20 cellular contexts compared by ENCODE assay signal in the genomic region with DNA sequence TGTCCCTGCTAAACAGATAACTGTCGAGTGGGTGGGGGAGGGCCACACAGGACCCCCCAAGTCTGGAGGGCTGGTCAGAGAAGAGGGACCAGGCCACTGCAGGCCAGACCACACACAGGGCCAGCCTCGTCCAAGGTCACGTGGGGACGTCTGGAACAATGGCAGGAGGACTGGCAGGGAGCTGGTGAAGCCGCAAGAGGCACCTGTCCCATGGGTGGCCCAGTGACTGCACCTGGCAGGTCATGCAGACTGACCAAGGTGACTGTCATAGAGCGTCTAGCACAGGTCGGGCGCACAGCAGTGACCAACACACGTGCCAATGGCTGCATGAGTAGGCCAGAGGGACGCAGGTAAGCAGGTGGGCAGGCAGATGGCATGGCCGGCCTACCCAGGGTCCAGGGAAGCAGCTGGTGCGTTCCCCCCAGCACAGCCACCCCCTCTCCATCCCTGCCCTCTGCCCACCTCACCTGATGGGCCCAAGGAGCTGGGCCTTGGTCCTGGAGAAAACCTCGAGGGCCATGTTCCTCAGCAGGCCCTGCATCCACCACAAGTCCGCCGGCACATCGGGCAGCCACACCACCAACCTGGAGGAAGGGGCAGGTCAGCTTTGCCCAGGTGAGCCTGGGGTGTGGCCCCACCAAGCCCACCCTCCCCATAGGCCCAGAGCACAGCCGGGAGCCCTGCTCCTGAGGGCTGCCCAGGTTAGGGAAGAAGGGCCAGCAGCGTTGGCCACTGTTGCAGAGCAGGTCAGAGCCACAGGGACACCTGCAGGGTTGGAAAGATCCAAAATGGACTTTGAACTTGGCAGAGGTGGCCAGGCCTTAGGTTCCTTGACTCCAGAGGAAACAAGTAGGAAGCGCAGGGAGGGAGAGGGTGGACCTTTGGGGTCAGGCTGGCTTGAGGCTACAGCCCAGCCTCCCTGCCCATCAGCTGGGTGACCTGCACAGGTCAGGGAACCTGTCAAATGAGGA. TPM values are rescaled to one million over a fixed set of nuclear protein-coding genes. Genes with fewer than 3 reads are reported as not detected.
DNase-seq lines count a peak whose midpoint lies in the region; ATAC-seq, FAIRE-seq and TF ChIP-seq lines count a peak whose summit lies in the region.
"Had no signal": no experiment of that assay in that cellular context is flagged by ENCODE, and none has a peak within 500 bp of the region (broad histone marks: within the 10 kb centered on the region; RNA-seq: fewer than 3 reads in every experiment).

No MANE protein-coding gene starts in this region.

- in situ Hi-C loops in HepG2 (cut with HindIII; ENCODE audit: extremely low pct_ligation_motif_present, low pct_unique_long_range_greater_than_20kb), result loop anchor here (25.0 kb wide), 1 partner anchor 756 kb away; no protein-coding TSS in a partner anchor

- FAIRE-seq in HepG2 (lab: Jason Lieb, UNC) (no peak), kidney (lab: Jason Lieb, UNC) (no peak)

- no peaks in the 10 kb centered on the region for H3K9me3 ChIP-seq in liver (ENCODE audit: control insufficient read depth in 4 of 4, low read length in 3 of 4)
- H3K9me3 ChIP-seq in HepG2 (ENCODE audit: low read length), result no peaks in the 10 kb centered on the region
- H3K9me3 ChIP-seq in kidney (ENCODE audit: control insufficient read depth in 1 of 2, low read length in 2 of 2), result no peaks in the 10 kb centered on the region
- H3K9me3 ChIP-seq: Peyer's patch had no signal

- WGBS in liver, result 83% methylated on average over 19 of the region's 19 CpGs
- 30% methylated on average over 8 of the region's 19 CpGs for WGBS in HepG2 (ENCODE audit: low lambda C conversion rate)

- H3K9ac ChIP-seq in liver (ENCODE audit: low read depth in 1 of 2, low read length in 2 of 2) (no peak overlapping the region), HepG2 (ENCODE audit: insufficient read depth, low read depth, low read length) (no peak overlapping the region), kidney (ENCODE audit: low read length in 2 of 2) (no peak overlapping the region)
- H3K9ac ChIP-seq: KMS-11 had no signal

- no peak for DNase-seq in HepG2 (ENCODE audit: low spot score)
- peak; percentile 58 for DNase-seq in kidney
- peak; percentile 68 for DNase-seq in posterior vena cava (ENCODE audit: low spot score)
- DNase-seq in KG1 (lab: John Stamatoyannopoulos, UW), result no peak
- no peak for DNase-seq in NOMO-1 treated with dmso at 0.1 percent for 144 hours (lab: John Stamatoyannopoulos, UW; ENCODE audit: unreplicated experiment)
- DNase-seq: AML-193, GOT3, HFFc6, NCI-H1048, NCI-H146, NCI-H2081 treated with DMSO at 0.1 percent for 48 hours, NCI-H2227 treated with DMSO at 0.1 percent for 48 hours, NCI-H524, Peyer's patch had no signal

- CTCF ChIA-PET in HepG2 (lab: Yijun Ruan, JAX; ENCODE audit: low intra/inter-chr PET ratio, low total read pairs), result no interaction called here

- no TSS peak for BruUV-seq in HepG2 (replicated peaks; lab: Mats Ljungman, UMichigan)

- H4K20me1 ChIP-seq in HepG2 (ENCODE audit: insufficient read depth, low read length), result no peaks in the 10 kb centered on the region

- TF ChIP-seq CTCF in liver (IDR thresholded peaks at IDR 0.05; ENCODE audit: low read depth, low read length, missing input control) (no peak), HepG2 (CRISPR knock-in tag; IDR thresholded peaks at IDR 0.05) (no peak), kidney (IDR thresholded peaks at IDR 0.05; ENCODE audit: borderline replicate concordance, extremely low read depth, insufficient read depth) (no peak)

- no peak for TF ChIP-seq RAD21 in liver (IDR thresholded peaks at IDR 0.05)
- no peak for TF ChIP-seq RAD21 in HepG2 (CRISPR knock-in tag; IDR thresholded peaks at IDR 0.05)

- intact Hi-C loops in HepG2 (cut with micrococcal nuclease; ENCODE audit: unreplicated experiment), result no loop called here
- intact Hi-C loops in kidney (cut with DNase I), result no loop called here
- intact Hi-C loops in posterior vena cava (cut with DNase I), result no loop called here

- TF ChIP-seq EP300 in HepG2 (IDR thresholded peaks at IDR 0.05; ENCODE audit: low read depth in 2 of 2, low read length in 2 of 2), result no peak
- TF ChIP-seq EP300 in HepG2 (CRISPR knock-in tag; IDR thresholded peaks at IDR 0.05; ENCODE audit: borderline replicate concordance), result no peak

- TF ChIP-seq POLR2A in HepG2 (IDR thresholded peaks at IDR 0.05; ENCODE audit: insufficient read depth in 1 of 2, low read depth in 2 of 2, low read length in 2 of 2), result no peak

- H3K27me3 ChIP-seq in liver (ENCODE audit: control insufficient read depth in 4 of 4, insufficient read depth in 4 of 4, low read length in 3 of 4), result peaks cover 0 to 5% (median 0%) of the 10 kb centered on the region in 4 donors
- H3K27me3 ChIP-seq in HepG2 (ENCODE audit: control insufficient read depth in 1 of 2, insufficient read depth in 2 of 2, low read length in 2 of 2), result peaks cover 0 to 3% of the 10 kb centered on the region in 2 experiments; a peak in 3 of 5 replicates
- H3K27me3 ChIP-seq: Peyer's patch had no signal

- no peaks in the 10 kb centered on the region for H3K36me3 ChIP-seq in liver (ENCODE audit: control insufficient read depth in 4 of 4, insufficient read depth in 3 of 4, low read depth in 1 of 4, low read length in 3 of 4)
- H3K36me3 ChIP-seq in HepG2 (replicated peaks in 1 of 2; ENCODE audit: control insufficient read depth in 1 of 2, insufficient read depth in 2 of 2, low read length in 2 of 2), result no peaks in the 10 kb centered on the region
- no peaks in the 10 kb centered on the region for H3K36me3 ChIP-seq in kidney (ENCODE audit: control insufficient read depth in 1 of 2, insufficient read depth in 2 of 2, low read length in 2 of 2)
- H3K36me3 ChIP-seq: Peyer's patch had no signal

- no peak for ATAC-seq in HepG2
- no peak for ATAC-seq in HG03354 (IDR thresholded peaks at IDR 0.05; ENCODE audit: poor library complexity, severe bottlenecking, unreplicated experiment)
- ATAC-seq: Right ventricle myocardium inferior had no signal

- H3K4me3 ChIP-seq in liver (ENCODE audit: low read depth in 1 of 3, low read length in 3 of 3), result no peak overlapping the region
- H3K4me3 ChIP-seq in HepG2 (replicated peaks in 1 of 3; ENCODE audit: insufficient read depth in 1 of 3, low read depth in 2 of 3, low read length in 3 of 3), result no peak overlapping the region
- no peak overlapping the region for H3K4me3 ChIP-seq in kidney (ENCODE audit: low read length in 2 of 2)
- H3K4me3 ChIP-seq: Peyer's patch had no signal

- H3K4me1 ChIP-seq in liver (ENCODE audit: control insufficient read depth in 4 of 4, insufficient read depth in 4 of 4, low read length in 3 of 4), result peaks cover 0 to 6% (median 2%) of the 10 kb centered on the region in 4 donors
- no peaks in the 10 kb centered on the region for H3K4me1 ChIP-seq in HepG2 (ENCODE audit: insufficient read depth, low read length)
- H3K4me1 ChIP-seq in kidney (ENCODE audit: control insufficient read depth in 1 of 2, insufficient read depth in 1 of 2, low read depth in 1 of 2, low read length in 2 of 2), result no peaks in the 10 kb centered on the region
- H3K4me1 ChIP-seq: Peyer's patch had no signal

- H3K4me2 ChIP-seq in HepG2 (ENCODE audit: low read depth, low read length), result no peak overlapping the region
- H3K4me2 ChIP-seq: KMS-11 had no signal

- POLR2A ChIA-PET in HepG2 (lab: Yijun Ruan, JAX), result no interaction called here

- H3K27ac ChIP-seq in liver (ENCODE audit: low read depth in 1 of 2, low read length in 2 of 2) (no peak overlapping the region), HepG2 (ENCODE audit: extremely low read length, insufficient read depth, low read length) (no peak overlapping the region), kidney (ENCODE audit: low read depth in 2 of 2, low read length in 2 of 2) (no peak overlapping the region)
- H3K27ac ChIP-seq: KMS-11, Peyer's patch had no signal

- no peak overlapping the region for H2AFZ ChIP-seq in HepG2 (ENCODE audit: low read length)

- no peaks in the 10 kb centered on the region for H3K79me2 ChIP-seq in HepG2 (ENCODE audit: insufficient read depth, low read length)

RNA-seq across cellular contexts. Expression of gene PNPLA5, which starts 10.4 kb away (rescaled TPM):
- not detected for total RNA-seq in liver
- not detected for polyA plus RNA-seq in liver
- total RNA-seq in HepG2 (2016; rRNA removed; fragmentation: Illumina TruSeq; extraction: Trizol), result not detected in 2 replicates
- total RNA-seq in HepG2 (2016; cell fraction: cytosol; rRNA removed; fragmentation: Illumina TruSeq; extraction: Trizol; ENCODE audit: low read depth), result not detected in 2 replicates
- not detected in 2 replicates for total RNA-seq in HepG2 (2016; cell fraction: insoluble cytoplasmic fraction; rRNA removed; fragmentation: Illumina TruSeq; extraction: Trizol)
- not detected in 2 replicates for total RNA-seq in HepG2 (2016; cell fraction: membrane; rRNA removed; fragmentation: Illumina TruSeq; extraction: Trizol)
- not detected in 2 replicates for total RNA-seq in HepG2 (2016; cell fraction: nucleus; rRNA removed; fragmentation: Illumina TruSeq; extraction: Trizol)
- not detected in 2 replicates for polyA plus RNA-seq in HepG2 (2011; rRNA removed)
- polyA plus RNA-seq in HepG2 (2011; cell fraction: cytosol; rRNA removed), result not detected in 2 replicates
- not detected in 2 replicates for polyA plus RNA-seq in HepG2 (2011; cell fraction: nucleus; rRNA removed)
- not detected in 2 replicates for polyA plus RNA-seq in HepG2 (2012)
- not detected in 2 replicates for polyA plus RNA-seq in HepG2 (2016; cell fraction: cytosol; fragmentation: Illumina TruSeq; extraction: Trizol; ENCODE audit: low read depth)
- polyA plus RNA-seq in HepG2 (2016; cell fraction: insoluble cytoplasmic fraction; fragmentation: Illumina TruSeq; extraction: Trizol; ENCODE audit: low read depth), result not detected in 2 replicates
- not detected in 2 replicates for polyA plus RNA-seq in HepG2 (2016; cell fraction: membrane; fragmentation: Illumina TruSeq; extraction: Trizol; ENCODE audit: low read depth)
- polyA plus RNA-seq in HepG2 (2016; cell fraction: nucleus; fragmentation: Illumina TruSeq; extraction: Trizol; ENCODE audit: insufficient read depth, low read depth), result not detected in 2 replicates
- polyA minus RNA-seq in HepG2 (2011; rRNA and poly(A)+ RNA removed; ENCODE audit: low replicate concordance), result not detected in 2 replicates
- polyA minus RNA-seq in HepG2 (2011; cell fraction: cytosol; rRNA and poly(A)+ RNA removed), result not detected in 2 replicates
- polyA minus RNA-seq in HepG2 (2011; cell fraction: nucleus; rRNA and poly(A)+ RNA removed), result not detected in 2 replicates
- not detected for total RNA-seq in kidney
- polyA plus RNA-seq in kidney (ENCODE audit: insufficient read depth, low read depth, low replicate concordance), result not detected
- total RNA-seq in posterior vena cava, result not detected
- total RNA-seq: HFFc6, MCF 10A, Peyer's patch, Right ventricle myocardium inferior had no signal
- polyA plus RNA-seq: CD14-positive monocyte had no signal

RNA-seq across cellular contexts. Expression of gene SULT4A1, which starts 19.1 kb away (rescaled TPM):
- total RNA-seq in liver (under 1 TPM; 0.08 to 0.37 TPM), HepG2 (2016; rRNA removed; fragmentation: Illumina TruSeq; extraction: Trizol) (not detected in 2 replicates), kidney (0.57 TPM), posterior vena cava (not detected)
- polyA plus RNA-seq in liver (not detected), HepG2 (2011; rRNA removed) (not detected in 2 replicates), kidney (ENCODE audit: insufficient read depth, low read depth, low replicate concordance) (0.52 TPM)
- total RNA-seq in HepG2 (2016; cell fraction: cytosol; rRNA removed; fragmentation: Illumina TruSeq; extraction: Trizol; ENCODE audit: low read depth), result not detected in 2 replicates
- total RNA-seq in HepG2 (2016; cell fraction: insoluble cytoplasmic fraction; rRNA removed; fragmentation: Illumina TruSeq; extraction: Trizol), result not detected in 2 replicates
- total RNA-seq in HepG2 (2016; cell fraction: membrane; rRNA removed; fragmentation: Illumina TruSeq; extraction: Trizol), result not detected in 2 replicates
- total RNA-seq in HepG2 (2016; cell fraction: nucleus; rRNA removed; fragmentation: Illumina TruSeq; extraction: Trizol), result not detected in 2 replicates
- not detected in 2 replicates for polyA plus RNA-seq in HepG2 (2011; cell fraction: cytosol; rRNA removed)
- not detected in 2 replicates for polyA plus RNA-seq in HepG2 (2011; cell fraction: nucleus; rRNA removed)
- polyA plus RNA-seq in HepG2 (2012), result not detected in 2 replicates
- polyA plus RNA-seq in HepG2 (2016; cell fraction: cytosol; fragmentation: Illumina TruSeq; extraction: Trizol; ENCODE audit: low read depth), result not detected in 2 replicates
- not detected in 2 replicates for polyA plus RNA-seq in HepG2 (2016; cell fraction: insoluble cytoplasmic fraction; fragmentation: Illumina TruSeq; extraction: Trizol; ENCODE audit: low read depth)
- polyA plus RNA-seq in HepG2 (2016; cell fraction: membrane; fragmentation: Illumina TruSeq; extraction: Trizol; ENCODE audit: low read depth), result not detected in 2 replicates
- polyA plus RNA-seq in HepG2 (2016; cell fraction: nucleus; fragmentation: Illumina TruSeq; extraction: Trizol; ENCODE audit: insufficient read depth, low read depth), result not detected in 2 replicates
- polyA minus RNA-seq in HepG2 (2011; rRNA and poly(A)+ RNA removed; ENCODE audit: low replicate concordance), result not detected in 2 replicates
- not detected in 2 replicates for polyA minus RNA-seq in HepG2 (2011; cell fraction: cytosol; rRNA and poly(A)+ RNA removed)
- not detected in 2 replicates for polyA minus RNA-seq in HepG2 (2011; cell fraction: nucleus; rRNA and poly(A)+ RNA removed)
- total RNA-seq: HFFc6, MCF 10A had no signal
- polyA plus RNA-seq: CD14-positive monocyte had no signal

RNA-seq across cellular contexts. Expression of gene PNPLA3, which starts 42.2 kb away (rescaled TPM):
- total RNA-seq in liver, result 10 to 100 TPM; 29.6 to 59.1 TPM
- 10 to 100 TPM; 15.9 to 19.9 TPM for polyA plus RNA-seq in liver
- 13.7 and 16.9 TPM in 2 replicates for total RNA-seq in HepG2 (2016; rRNA removed; fragmentation: Illumina TruSeq; extraction: Trizol)
- 4.8 and 8.4 TPM in 2 replicates for total RNA-seq in HepG2 (2016; cell fraction: cytosol; rRNA removed; fragmentation: Illumina TruSeq; extraction: Trizol; ENCODE audit: low read depth)
- total RNA-seq in HepG2 (2016; cell fraction: insoluble cytoplasmic fraction; rRNA removed; fragmentation: Illumina TruSeq; extraction: Trizol), result 10.7 and 17.4 TPM in 2 replicates
- 4.8 and 6.1 TPM in 2 replicates for total RNA-seq in HepG2 (2016; cell fraction: membrane; rRNA removed; fragmentation: Illumina TruSeq; extraction: Trizol)
- total RNA-seq in HepG2 (2016; cell fraction: nucleus; rRNA removed; fragmentation: Illumina TruSeq; extraction: Trizol), result 21.0 and 22.1 TPM in 2 replicates
- polyA plus RNA-seq in HepG2 (2011; rRNA removed), result 19.8 and 24.1 TPM in 2 replicates
- polyA plus RNA-seq in HepG2 (2011; cell fraction: cytosol; rRNA removed), result 9.1 and 9.8 TPM in 2 replicates
- 53.2 and 70.9 TPM in 2 replicates for polyA plus RNA-seq in HepG2 (2011; cell fraction: nucleus; rRNA removed)
- 13.9 and 14.4 TPM in 2 replicates for polyA plus RNA-seq in HepG2 (2012)
- 0.89 and 0.97 TPM in 2 replicates for polyA plus RNA-seq in HepG2 (2016; cell fraction: cytosol; fragmentation: Illumina TruSeq; extraction: Trizol; ENCODE audit: low read depth)
- 7.2 and 8.6 TPM in 2 replicates for polyA plus RNA-seq in HepG2 (2016; cell fraction: insoluble cytoplasmic fraction; fragmentation: Illumina TruSeq; extraction: Trizol; ENCODE audit: low read depth)
- 1.2 and 1.4 TPM in 2 replicates for polyA plus RNA-seq in HepG2 (2016; cell fraction: membrane; fragmentation: Illumina TruSeq; extraction: Trizol; ENCODE audit: low read depth)
- 32.5 and 34.1 TPM in 2 replicates for polyA plus RNA-seq in HepG2 (2016; cell fraction: nucleus; fragmentation: Illumina TruSeq; extraction: Trizol; ENCODE audit: insufficient read depth, low read depth)
- polyA minus RNA-seq in HepG2 (2011; rRNA and poly(A)+ RNA removed; ENCODE audit: low replicate concordance), result 7.9 and 27.4 TPM in 2 replicates
- 7.7 and 11.8 TPM in 2 replicates for polyA minus RNA-seq in HepG2 (2011; cell fraction: cytosol; rRNA and poly(A)+ RNA removed)
- 28.2 and 46.9 TPM in 2 replicates for polyA minus RNA-seq in HepG2 (2011; cell fraction: nucleus; rRNA and poly(A)+ RNA removed)
- 0.54 TPM for total RNA-seq in kidney
- polyA plus RNA-seq in kidney (ENCODE audit: insufficient read depth, low read depth, low replicate concordance), result 1.2 TPM
- total RNA-seq in posterior vena cava, result under 1 TPM in 1 of 2 donors, not detected in 1; 0.51 TPM
- polyA plus RNA-seq: CD14-positive monocyte had no signal

Comparison
In these comparisons a context has a peak if more than half of its experiments do, and no peak if none do; other contexts are left out.
1. DNase-seq: peak in kidney (single experiment) and posterior vena cava (single experiment); none in HepG2 (single experiment), KG1 (single experiment) and NOMO-1 treated with dmso at 0.1 percent for 144 hours (single experiment).